ENCODE assay signal across 8 cellular contexts in genomic region chr7:7639847-7640220, GRCh38. TPM values are rescaled to one million over a fixed set of nuclear protein-coding genes. Genes with fewer than 3 reads are reported as not detected.
DNase-seq lines count a peak whose midpoint lies in the region; ATAC-seq and TF ChIP-seq lines count a peak whose summit lies in the region.

No MANE protein-coding gene starts in this region.

- H3K36me3 ChIP-seq in CD8-positive, alpha-beta memory T cell (ENCODE audit: insufficient read depth, low read length), result peaks cover 5% of the 10 kb centered on the region
- peaks cover 0 to 2% of the 10 kb centered on the region in 2 donors for H3K36me3 ChIP-seq in lung (ENCODE audit: control insufficient read depth in 2 of 2, insufficient read depth in 2 of 2, low read length in 2 of 2)

- peaks cover 22% of the 10 kb centered on the region for H3K4me1 ChIP-seq in CD8-positive, alpha-beta memory T cell (ENCODE audit: insufficient read depth, low read length)
- peaks cover 1 to 7% of the 10 kb centered on the region in 2 donors for H3K4me1 ChIP-seq in lung (ENCODE audit: control insufficient read depth in 2 of 2, insufficient read depth in 2 of 2, low read length in 2 of 2)

- WGBS in lung, 2 donors, result 1% methylated on average over 19 of the region's 19 CpGs

- no peaks in the 10 kb centered on the region for H3K9me3 Mint-ChIP-seq in CD8-positive, alpha-beta memory T cell
- H3K9me3 Mint-ChIP-seq in T-cell, result no peaks in the 10 kb centered on the region

- ATAC-seq in HG02642 (IDR thresholded peaks at IDR 0.05; ENCODE audit: poor library complexity, unreplicated experiment) (peak; percentile 4), T-cell (replicated peaks in 1 of 4) (peak; percentile 18 to 45 (median 20)), lung (ENCODE audit: insufficient read depth, low FRiP score) (no peak)
- peak; percentile 32 for ATAC-seq in stimulated activated naive CD8-positive, alpha-beta T cell treated with anti-CD3 and anti-CD28 coated beads, Interleukin-15, Interleukin-2, amounts not matched to agents 100 U/mL and 50 U/mL, for 24 hours

- no peak for TF ChIP-seq CTCF in lung (IDR thresholded peaks at IDR 0.05; ENCODE audit: control extremely low read depth, extremely low read depth)

- peak overlapping the region; percentile 80 to 99 (median 97) for H3K4me3 Mint-ChIP-seq in CD8-positive, alpha-beta memory T cell
- H3K4me3 Mint-ChIP-seq in T-cell, result peak overlapping the region; percentile 97 to 98 (median 97)

- H3K4me3 ChIP-seq in CD8-positive, alpha-beta memory T cell (ENCODE audit: low read length), result peak overlapping the region; percentile 97
- H3K4me3 ChIP-seq in lung, result peak overlapping the region; percentile 86

- peaks cover 0 to 63% (median 13%) of the 10 kb centered on the region in 3 donors for H3K36me3 Mint-ChIP-seq in CD8-positive, alpha-beta memory T cell
- peaks cover 26% of the 10 kb centered on the region for H3K36me3 Mint-ChIP-seq in T-cell

- peaks cover 0 to 3% of the 10 kb centered on the region in 2 donors for H3K27me3 Mint-ChIP-seq in CD8-positive, alpha-beta memory T cell
- no peaks in the 10 kb centered on the region for H3K27me3 Mint-ChIP-seq in T-cell

- CTCF ChIA-PET in CD8-positive, alpha-beta memory T cell (lab: Charles Lee), result interaction anchor here (1.0 to 2.0 kb wide), 10 partner anchors 11 to 577 kb away, joined by 3 to 6 read pairs (median 3); partner anchors contain the start of genes C1GALT1 and GLCCI1
- CTCF ChIA-PET in T-cell (lab: Charles Lee), result interaction anchor here in 1 of 2 donors (1.4 to 3.7 kb wide), 6 partner anchors 41 to 486 kb away, joined by 3 to 25 read pairs (median 6); no protein-coding TSS in a partner anchor

- DNase-seq in CD8-positive, alpha-beta memory T cell, result peak; percentile 29 to 75 (median 71)
- DNase-seq in T-cell (peak in 32 of 34 experiments; percentile 19 to 71 (median 52)), cerebellum (ENCODE audit: low spot score) (peak; percentile 31), lung (ENCODE audit: low spot score) (no peak), ecto neural progenitor cell (ENCODE audit: low spot score) (no peak), NCI-H345 (lab: John Stamatoyannopoulos, UW) (no peak)
- peak; percentile 51 for DNase-seq in stimulated activated naive CD8-positive, alpha-beta T cell treated with anti-CD3 and anti-CD28 coated beads, Interleukin-15, Interleukin-2, amounts not matched to agents 100 U/mL and 50 U/mL, for 24 hours

- peaks cover 39 to 55% (median 54%) of the 10 kb centered on the region in 3 donors for H3K4me1 Mint-ChIP-seq in CD8-positive, alpha-beta memory T cell
- H3K4me1 Mint-ChIP-seq in T-cell, result peaks cover 49 to 55% (median 50%) of the 10 kb centered on the region in 3 donors

- H3K27ac Mint-ChIP-seq in CD8-positive, alpha-beta memory T cell, result peak overlapping the region; percentile 94 to 99 (median 98)
- H3K27ac Mint-ChIP-seq in T-cell, result peak overlapping the region; percentile 91 to 98

- peak overlapping the region; percentile 97 for H3K27ac ChIP-seq in CD8-positive, alpha-beta memory T cell (ENCODE audit: low read depth, low read length)
- peak overlapping the region; percentile 35 to 75 for H3K27ac ChIP-seq in lung (ENCODE audit: low read depth in 1 of 2, low read length in 1 of 2)

- H3K9me3 ChIP-seq in CD8-positive, alpha-beta memory T cell (ENCODE audit: low read length), result no peaks in the 10 kb centered on the region
- H3K9me3 ChIP-seq in lung (ENCODE audit: control insufficient read depth in 2 of 2, insufficient read depth in 1 of 2, low read length in 1 of 2), result no peaks in the 10 kb centered on the region

- POLR2A ChIA-PET in CD8-positive, alpha-beta memory T cell (lab: Charles Lee), result interaction anchor here (1.2 to 2.7 kb wide), 4 partner anchors 121 to 550 kb away, joined by 3 to 36 read pairs (median 6); partner anchors contain the start of gene GLCCI1
- POLR2A ChIA-PET in T-cell (lab: Charles Lee), result interaction anchor here (0.5 to 3.0 kb wide), 14 partner anchors 38 to 458 kb away, joined by 3 to 20 read pairs (median 4); partner anchors contain the start of gene C1GALT1 (in 1 of the 2)

- H3K27me3 ChIP-seq in CD8-positive, alpha-beta memory T cell (ENCODE audit: insufficient read depth, low read length, poor library complexity, severe bottlenecking), result no peaks in the 10 kb centered on the region
- H3K27me3 ChIP-seq in lung (ENCODE audit: control insufficient read depth, insufficient read depth), result no peaks in the 10 kb centered on the region

RNA-seq across cellular contexts. Expression of gene UMAD1, which starts 0.7 kb away (rescaled TPM):
- 10 to 100 TPM; 13.5 to 14.8 TPM for total RNA-seq in CD8-positive, alpha-beta memory T cell
- polyA plus RNA-seq in CD8-positive, alpha-beta memory T cell, result 27.4 TPM
- 10 to 100 TPM; 13.8 to 19.8 (median 16.6) TPM for total RNA-seq in T-cell
- 11.5 TPM for total RNA-seq in cerebellum
- 10 to 100 TPM; 14.5 to 19.2 TPM for total RNA-seq in lung
- polyA plus RNA-seq in lung, result 1 to 10 TPM; 7.7 to 9.9 TPM

Comparison
In these comparisons a context has a peak if more than half of its experiments do, and no peak if none do; other contexts are left out.
1. DNase-seq: peak in CD8-positive, alpha-beta memory T cell (5 of 5), T-cell (32 of 34), cerebellum (single experiment) and stimulated activated naive CD8-positive, alpha-beta T cell treated with anti-CD3 and anti-CD28 coated beads, Interleukin-15, Interleukin-2, amounts not matched to agents 100 U/mL and 50 U/mL, for 24 hours (single experiment); none in lung (single experiment), ecto neural progenitor cell (single experiment) and NCI-H345 (single experiment).